ENCODE assay signal across 9 cellular contexts in genomic region chr22:21984793-21985192, GRCh38. TPM values are rescaled to one million over a fixed set of nuclear protein-coding genes. Genes with fewer than 3 reads are reported as not detected.
A peak's percentile ranks its signal among the peaks of the same experiment; 100 is the strongest.
DNase-seq lines count a peak whose midpoint lies in the region; ATAC-seq and TF ChIP-seq lines count a peak whose summit lies in the region.
"Had no signal": no experiment of that assay in that cellular context is flagged by ENCODE, and none has a peak within 500 bp of the region (broad histone marks: within the 10 kb centered on the region; RNA-seq: fewer than 3 reads in every experiment).

No MANE protein-coding gene starts in this region.

- H3K36me3 Mint-ChIP-seq in natural killer cell (no peaks in the 10 kb centered on the region), type B pancreatic cell (no peaks in the 10 kb centered on the region)
- H3K36me3 Mint-ChIP-seq in natural killer cell treated with Interleukin-12 subunit alpha and Interleukin-12 subunit beta and Interleukin-15 and Interleukin-18, amount 100 ng/mL, for 72 hours: no peaks in the 10 kb centered on the region

- H3K9me3 Mint-ChIP-seq in natural killer cell: no peaks in the 10 kb centered on the region
- no peaks in the 10 kb centered on the region for H3K9me3 Mint-ChIP-seq in natural killer cell treated with Interleukin-12 subunit alpha and Interleukin-12 subunit beta and Interleukin-15 and Interleukin-18, amount 100 ng/mL, for 72 hours
- H3K9me3 Mint-ChIP-seq in type B pancreatic cell: no peaks in the 10 kb centered on the region

- intact Hi-C loops in natural killer cell (cut with micrococcal nuclease): no loop called here

- no peak for TF ChIP-seq CTCF in natural killer cell (IDR thresholded peaks at IDR 0.05)
- peak; percentile 54 for TF ChIP-seq CTCF in fibroblast of the aortic adventitia (IDR thresholded peaks at IDR 0.05; ENCODE audit: insufficient read depth, low read length)
- peak; percentile 63 for TF ChIP-seq CTCF in type B pancreatic cell (conservative IDR thresholded peaks at IDR 0.05)

- H3K4me1 Mint-ChIP-seq in natural killer cell: peaks cover 19 to 27% of the 10 kb centered on the region in 2 donors
- peaks cover 7 to 8% of the 10 kb centered on the region in 2 donors for H3K4me1 Mint-ChIP-seq in natural killer cell treated with Interleukin-12 subunit alpha and Interleukin-12 subunit beta and Interleukin-15 and Interleukin-18, amount 100 ng/mL, for 72 hours (ENCODE audit: low read depth in 2 of 2)
- peaks cover 15% of the 10 kb centered on the region for H3K4me1 Mint-ChIP-seq in type B pancreatic cell (ENCODE audit: unreplicated experiment)

- H3K4me3 Mint-ChIP-seq in natural killer cell (peak overlapping the region; percentile 47), type B pancreatic cell (peak overlapping the region; percentile 71)
- no peak overlapping the region for H3K4me3 Mint-ChIP-seq in natural killer cell treated with Interleukin-12 subunit alpha and Interleukin-12 subunit beta and Interleukin-15 and Interleukin-18, amount 100 ng/mL, for 72 hours

- H3K27ac Mint-ChIP-seq in natural killer cell (no peak overlapping the region), type B pancreatic cell (no peak overlapping the region)
- no peak overlapping the region for H3K27ac Mint-ChIP-seq in natural killer cell treated with Interleukin-12 subunit alpha and Interleukin-12 subunit beta and Interleukin-15 and Interleukin-18, amount 100 ng/mL, for 72 hours

- DNase-seq in natural killer cell (no peak), RPMI7951 (ENCODE audit: low read depth) (peak; percentile 11), fibroblast of the aortic adventitia (ENCODE audit: low read depth) (peak; percentile 43), type B pancreatic cell (ENCODE audit: extremely low spot score, unreplicated experiment) (no peak), hippocampal formation (lab: John Stamatoyannopoulos, UW) (no peak)
- no peak for DNase-seq in natural killer cell treated with Interleukin-12 subunit alpha and Interleukin-12 subunit beta and Interleukin-15 and Interleukin-18, amount 100 ng/mL, for 72 hours (ENCODE audit: low spot score)
- DNase-seq in effector CD8-positive, alpha-beta T cell (lab: John Stamatoyannopoulos, UW): no peak
- DNase-seq: NCI-H1105 treated with DMSO at 0.1 percent for 48 hours had no signal

- no peak for ATAC-seq in natural killer cell
- no peak for ATAC-seq in natural killer cell treated with Interleukin-12 subunit alpha and Interleukin-12 subunit beta and Interleukin-15 and Interleukin-18, amount 100 ng/mL, for 72 hours
- no peak for ATAC-seq in HG02623 (IDR thresholded peaks at IDR 0.05; ENCODE audit: unreplicated experiment)

- peaks cover 6 to 8% of the 10 kb centered on the region in 2 donors for H3K27me3 Mint-ChIP-seq in natural killer cell (ENCODE audit: low read depth in 2 of 2)
- peaks cover 0 to 7% of the 10 kb centered on the region in 2 donors for H3K27me3 Mint-ChIP-seq in natural killer cell treated with Interleukin-12 subunit alpha and Interleukin-12 subunit beta and Interleukin-15 and Interleukin-18, amount 100 ng/mL, for 72 hours
- H3K27me3 Mint-ChIP-seq in type B pancreatic cell: peaks cover 16% of the 10 kb centered on the region

- H3K4me3 ChIP-seq in fibroblast of the aortic adventitia (ENCODE audit: low read depth, low read length): no peak overlapping the region

RNA-seq across cellular contexts. Expression of gene TOP3B, which starts 2.2 kb away (rescaled TPM):
- total RNA-seq in natural killer cell: 10 to 100 TPM; 45.8 to 66.0 (median 62.7) TPM
- 10 to 100 TPM; 45.3 to 83.5 TPM for total RNA-seq in natural killer cell treated with Interleukin-12 subunit alpha and Interleukin-12 subunit beta and Interleukin-15 and Interleukin-18, amount 100 ng/mL, for 72 hours
- 12.6 and 13.3 TPM in 2 replicates for total RNA-seq in RPMI7951 (2014; rRNA removed; shearing (Covaris generic))
- 20.9 and 31.2 TPM in 2 replicates for total RNA-seq in fibroblast of the aortic adventitia (ENCODE audit: low replicate concordance)
- total RNA-seq in type B pancreatic cell (ENCODE audit: low replicate concordance): 47.7 and 66.3 TPM in 2 replicates

RNA-seq across cellular contexts. Expression of gene PPM1F, which starts 32.1 kb away (rescaled TPM):
- total RNA-seq in natural killer cell: 10 to 100 TPM; 25.1 to 30.3 (median 25.5) TPM
- 10 to 100 TPM; 28.8 to 36.0 TPM for total RNA-seq in natural killer cell treated with Interleukin-12 subunit alpha and Interleukin-12 subunit beta and Interleukin-15 and Interleukin-18, amount 100 ng/mL, for 72 hours
- 13.5 and 21.7 TPM in 2 replicates for total RNA-seq in RPMI7951 (2014; rRNA removed; shearing (Covaris generic))
- 27.1 and 30.6 TPM in 2 replicates for total RNA-seq in fibroblast of the aortic adventitia (ENCODE audit: low replicate concordance)
- total RNA-seq in type B pancreatic cell (ENCODE audit: low replicate concordance): 16.9 and 25.1 TPM in 2 replicates

Comparison
In these comparisons a context has a peak if more than half of its experiments do, and no peak if none do; other contexts are left out.
1. DNase-seq: peak in RPMI7951 (single experiment) and fibroblast of the aortic adventitia (single experiment); none in natural killer cell (single experiment), natural killer cell treated with Interleukin-12 subunit alpha and Interleukin-12 subunit beta and Interleukin-15 and Interleukin-18, amount 100 ng/mL, for 72 hours (single experiment), type B pancreatic cell (single experiment), hippocampal formation (0 of 2) and effector CD8-positive, alpha-beta T cell (single experiment).